In genomic region chr5:133170756-133171387, GRCh38 we compare ENCODE assay signal across 8 cellular contexts.
A peak's percentile ranks its signal among the peaks of the same experiment; 100 is the strongest.
DNase-seq lines count a peak whose midpoint lies in the region; TF ChIP-seq lines count a peak whose summit lies in the region.
"Not testable (repeated sequence)": the region's sequence is repeated elsewhere in the genome, so short reads cannot be mapped to it uniquely, and the experiment has no call there.

No MANE protein-coding gene starts in this region.

- peak overlapping the region in 1 of 5 donors; percentile 47 for H3K27ac ChIP-seq in stomach

- H3K9me3 ChIP-seq in stomach: not testable (repeated sequence)

- DNase-seq in DMS53 treated with DMSO at 0.1 percent for 48 hours (lab: John Stamatoyannopoulos, UW; ENCODE audit: unreplicated experiment) (peak; percentile 5), NCI-H345 (lab: John Stamatoyannopoulos, UW) (peak; percentile 4), T-helper 2 cell (peak; percentile 10 to 77 (median 47)), epithelial cell of esophagus (ENCODE audit: low read depth) (peak; percentile 16), stomach (peak; percentile 70)
- DNase-seq in activated CD8-positive, alpha-beta memory T cell treated with anti-CD3 and anti-CD28 coated beads for 24 hours: peak; percentile 67
- peak; percentile 84 for DNase-seq in activated effector memory CD4-positive, alpha-beta T cell treated with anti-CD3 and anti-CD28 coated beads, Interleukin-2, amount 50 U/mL, for 16 hours
- DNase-seq in stimulated activated CD4-positive, alpha-beta T cell treated with anti-CD3 and anti-CD28 coated beads, Interleukin-4, amount 100 ng/mL, for 1 hour: peak; percentile 35

- TF ChIP-seq POLR2A in stomach (IDR thresholded peaks at IDR 0.05): not testable (repeated sequence)

- TF ChIP-seq CTCF in epithelial cell of esophagus (IDR thresholded peaks at IDR 0.05; ENCODE audit: insufficient read depth, low read depth, low read length, missing control alignments); stomach (IDR thresholded peaks at IDR 0.05): not testable (repeated sequence)

- H3K4me1 ChIP-seq in stomach: not testable (repeated sequence)

- H3K4me3 ChIP-seq in epithelial cell of esophagus (ENCODE audit: low read length): not testable (repeated sequence)
- H3K4me3 ChIP-seq in stomach: peak overlapping the region in 1 of 4 donors; percentile 16

- 42 to 73% (median 49%) methylated on average over 6 to 9 of the region's 9 CpGs for WGBS in stomach, 5 donors

- H3K27me3 ChIP-seq in stomach: not testable (repeated sequence)

- intact Hi-C loops in stomach (cut with DNase I; ENCODE audit: low total_unique reads): not testable (repeated sequence)

- not testable (repeated sequence) for H3K36me3 ChIP-seq in stomach

- not testable (repeated sequence) for TF ChIP-seq EP300 in stomach (IDR thresholded peaks at IDR 0.05)

Comparison
In these comparisons a context has a peak if more than half of its experiments do, and no peak if none do; other contexts are left out.
1. DNase-seq: peak in every context shown above with its lines; median percentile 84 in activated effector memory CD4-positive, alpha-beta T cell treated with anti-CD3 and anti-CD28 coated beads, Interleukin-2, amount 50 U/mL, for 16 hours; 70 in stomach; 67 in activated CD8-positive, alpha-beta memory T cell treated with anti-CD3 and anti-CD28 coated beads for 24 hours; 47 in T-helper 2 cell; 35 in stimulated activated CD4-positive, alpha-beta T cell treated with anti-CD3 and anti-CD28 coated beads, Interleukin-4, amount 100 ng/mL, for 1 hour; 16 in epithelial cell of esophagus; 5 in DMS53 treated with DMSO at 0.1 percent for 48 hours; 4 in NCI-H345.